25 cellular contexts compared by ENCODE assay signal in the genomic region with DNA sequence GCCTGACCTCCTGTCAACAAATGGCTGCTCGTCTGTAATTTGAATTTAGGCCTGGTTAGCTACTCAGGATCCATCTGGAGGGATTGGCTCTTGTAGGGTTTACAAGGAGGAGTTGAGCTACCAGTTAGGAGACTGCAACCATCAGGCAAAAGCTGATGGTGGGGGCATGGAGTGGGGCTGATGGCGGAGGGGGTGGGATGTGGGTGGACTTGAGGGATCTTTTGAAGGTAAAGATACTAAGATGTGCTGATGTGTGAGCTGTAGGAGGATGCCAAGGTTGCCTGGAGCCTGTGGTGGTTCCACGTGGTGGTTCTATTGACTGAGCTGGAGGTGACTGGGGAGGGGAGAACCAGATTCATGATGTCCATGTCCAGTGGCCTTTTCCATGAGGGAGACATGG.
"Had no signal": no experiment of that assay in that cellular context is flagged by ENCODE, and none has a peak within 500 bp of the region (broad histone marks: within the 10 kb centered on the region; RNA-seq: fewer than 3 reads in every experiment).

No MANE protein-coding gene starts in this region.

- H3K4me2 ChIP-seq: smooth muscle cell had no signal

- H3K79me2 ChIP-seq: parathyroid adenoma had no signal

- H3K9me3 Mint-ChIP-seq: memory B cell; natural killer cell treated with Interleukin-12 subunit alpha and Interleukin-12 subunit beta and Interleukin-15 and Interleukin-18, amount 100 ng/mL, for 72 hours; stimulated activated naive CD8-positive, alpha-beta T cell treated with anti-CD3 and anti-CD28 coated beads, Interleukin-15, Interleukin-2, amounts not matched to agents 100 ng/mL and 50 ng/mL, for 24 hours had no signal

- H3K4me3 Mint-ChIP-seq: memory B cell; naive thymus-derived CD4-positive, alpha-beta T cell; natural killer cell treated with Interleukin-12 subunit alpha and Interleukin-12 subunit beta and Interleukin-15 and Interleukin-18, amount 100 ng/mL, for 72 hours; stimulated activated naive CD8-positive, alpha-beta T cell treated with anti-CD3 and anti-CD28 coated beads, Interleukin-15, Interleukin-2, amounts not matched to agents 100 ng/mL and 50 ng/mL, for 24 hours had no signal

- H3K27ac Mint-ChIP-seq: memory B cell; naive thymus-derived CD4-positive, alpha-beta T cell; natural killer cell treated with Interleukin-12 subunit alpha and Interleukin-12 subunit beta and Interleukin-15 and Interleukin-18, amount 100 ng/mL, for 72 hours; stimulated activated naive CD8-positive, alpha-beta T cell treated with anti-CD3 and anti-CD28 coated beads, Interleukin-15, Interleukin-2, amounts not matched to agents 100 ng/mL and 50 ng/mL, for 24 hours had no signal

- H3K27me3 ChIP-seq: heart left ventricle, neutrophil, right atrium auricular region, right lobe of liver, upper lobe of right lung had no signal

- H3K36me3 Mint-ChIP-seq: memory B cell; natural killer cell treated with Interleukin-12 subunit alpha and Interleukin-12 subunit beta and Interleukin-15 and Interleukin-18, amount 100 ng/mL, for 72 hours had no signal

- H3K36me3 ChIP-seq: heart left ventricle, left ventricle myocardium inferior, neutrophil, right atrium auricular region, right lobe of liver, suprapubic skin, thoracic aorta, tibial artery, upper lobe of right lung had no signal

- H3K4me3 ChIP-seq: heart left ventricle, left ventricle myocardium inferior, lung, mucosa of descending colon, right atrium auricular region, right lobe of liver, smooth muscle cell, suprapubic skin, thoracic aorta, tibial artery, upper lobe of right lung had no signal

- H2AFZ ChIP-seq: parathyroid adenoma had no signal

- H3K27me3 Mint-ChIP-seq: memory B cell had no signal

- H3K4me1 ChIP-seq: parathyroid adenoma, right atrium auricular region, right lobe of liver, suprapubic skin, tibial artery, upper lobe of right lung had no signal

- H3K9me3 ChIP-seq: mucosa of descending colon, neutrophil, right atrium auricular region, right lobe of liver, suprapubic skin, thoracic aorta, tibial artery, upper lobe of right lung had no signal

- H3K9ac ChIP-seq: parathyroid adenoma had no signal

- H3K27ac ChIP-seq: heart left ventricle, left ventricle myocardium inferior, neutrophil, parathyroid adenoma, right atrium auricular region, right lobe of liver, suprapubic skin, thoracic aorta, tibial artery, upper lobe of right lung had no signal

- DNase-seq: heart left ventricle; hypothalamus; islet precursor cell; left ventricle myocardium inferior; midbrain; mucosa of descending colon; naive thymus-derived CD4-positive, alpha-beta T cell; occipital lobe; right lobe of liver; stimulated activated CD4-positive, alpha-beta T cell treated with anti-CD3 and anti-CD28 coated beads, Interleukin-1b, Interleukin-23, amount 100 ng/mL, for 48 hours; stimulated activated CD4-positive, alpha-beta T cell treated with anti-CD3 and anti-CD28 coated beads, Interleukin-2, amount 100 ng/mL, for 48 hours; stimulated activated naive CD4-positive, alpha-beta T cell; tibial artery; trophoblast cell; upper lobe of right lung had no signal

- ATAC-seq: heart left ventricle; mucosa of descending colon; naive thymus-derived CD4-positive, alpha-beta T cell; natural killer cell treated with Interleukin-12 subunit alpha and Interleukin-12 subunit beta and Interleukin-15 and Interleukin-18, amount 100 ng/mL, for 72 hours; right lobe of liver; upper lobe of right lung had no signal
